Comparison of ENCODE assay signal across 2 cellular contexts in the genomic region with DNA sequence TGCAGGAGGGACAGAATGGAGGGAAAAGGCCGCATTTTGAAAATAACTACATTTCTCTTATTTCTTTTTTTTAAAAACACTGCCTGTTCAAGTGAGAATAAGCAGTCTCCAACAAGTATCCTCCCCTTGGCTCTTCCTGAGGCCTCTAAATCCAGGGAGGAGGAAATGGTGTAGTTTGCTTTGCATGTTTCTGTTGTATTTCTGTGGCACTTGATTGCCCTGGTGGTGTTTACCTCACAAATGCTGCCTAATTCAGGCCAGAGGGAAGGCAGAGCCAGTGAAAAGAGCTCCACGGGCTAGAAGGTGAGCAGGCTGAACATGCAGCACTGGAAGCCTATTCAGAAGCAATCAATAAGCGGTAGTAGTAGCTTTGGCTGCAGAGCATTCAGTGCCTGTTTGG.
TF ChIP-seq lines count a peak whose summit lies in the region.

No MANE protein-coding gene starts in this region.

TF ChIP-seq in GM23338, 12 proteins besides CTCF, POLR2A, EP300 and RAD21:
- TF ChIP-seq ETS1 (IDR thresholded peaks at IDR 0.05) (no peak), POLR2AphosphoS5 (IDR thresholded peaks at IDR 0.05; ENCODE audit: low read depth) (no peak), EZH2phosphoT487 (IDR thresholded peaks at IDR 0.05; ENCODE audit: unreplicated experiment) (no peak), ZNF331 (CRISPR knock-in tag; IDR thresholded peaks at IDR 0.05; ENCODE audit: low read depth) (no peak), NANOG (IDR thresholded peaks at IDR 0.05; ENCODE audit: borderline replicate concordance) (no peak), EZH2 (IDR thresholded peaks at IDR 0.05; ENCODE audit: low read depth, unreplicated experiment) (no peak), ZNF462 (CRISPR knock-in tag; IDR thresholded peaks at IDR 0.05) (no peak), JUNB (IDR thresholded peaks at IDR 0.05; ENCODE audit: unreplicated experiment) (no peak)

TF ChIP-seq in H1, 55 proteins besides CTCF, POLR2A, EP300 and RAD21:
- TF ChIP-seq KDM1A (IDR thresholded peaks at IDR 0.05; ENCODE audit: borderline replicate concordance, low read length) = no peak
- TF ChIP-seq RFX5 (IDR thresholded peaks at IDR 0.05; ENCODE audit: borderline replicate concordance, low read depth, low read length) = no peak
- TF ChIP-seq, protein P1, sequence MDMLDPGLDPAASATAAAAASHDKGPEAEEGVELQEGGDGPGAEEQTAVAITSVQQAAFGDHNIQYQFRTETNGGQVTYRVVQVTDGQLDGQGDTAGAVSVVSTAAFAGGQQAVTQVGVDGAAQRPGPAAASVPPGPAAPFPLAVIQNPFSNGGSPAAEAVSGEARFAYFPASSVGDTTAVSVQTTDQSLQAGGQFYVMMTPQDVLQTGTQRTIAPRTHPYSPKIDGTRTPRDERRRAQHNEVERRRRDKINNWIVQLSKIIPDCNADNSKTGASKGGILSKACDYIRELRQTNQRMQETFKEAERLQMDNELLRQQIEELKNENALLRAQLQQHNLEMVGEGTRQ (IDR thresholded peaks at IDR 0.05; ENCODE audit: low read length) = no peak
- TF ChIP-seq SRF (IDR thresholded peaks at IDR 0.05; ENCODE audit: low read depth, low read length) = no peak
- TF ChIP-seq ZNF274 (IDR thresholded peaks at IDR 0.05; ENCODE audit: borderline replicate concordance, extremely low read depth, low read length) = no peak
- TF ChIP-seq KDM5A (IDR thresholded peaks at IDR 0.05; ENCODE audit: low read length) = no peak
- TF ChIP-seq CEBPB (IDR thresholded peaks at IDR 0.05; ENCODE audit: low read depth, low read length) = no peak
- TF ChIP-seq KDM4A (IDR thresholded peaks at IDR 0.05; ENCODE audit: low read depth, low read length, severe bottlenecking) = no peak
- no peak for TF ChIP-seq HDAC6 (IDR thresholded peaks at IDR 0.05; ENCODE audit: low read depth, low read length)
- TF ChIP-seq JUND (IDR thresholded peaks at IDR 0.05; ENCODE audit: low read length) = no peak
- TF ChIP-seq YY1 (IDR thresholded peaks at IDR 0.05; ENCODE audit: low read depth, low read length) = no peak
- no peak for TF ChIP-seq SUZ12 (IDR thresholded peaks at IDR 0.05; ENCODE audit: low read length)
- TF ChIP-seq NANOG (IDR thresholded peaks at IDR 0.05; ENCODE audit: insufficient read depth, low read depth, low read length, poor library complexity, severe bottlenecking) = no peak
- TF ChIP-seq RBBP5 (IDR thresholded peaks at IDR 0.05; ENCODE audit: borderline replicate concordance, low read depth, low read length) = no peak
- no peak for TF ChIP-seq CBX8 (IDR thresholded peaks at IDR 0.05; ENCODE audit: borderline replicate concordance, low read depth, low read length)
- TF ChIP-seq SIN3A (conservative IDR thresholded peaks at IDR 0.05 in 1 of 2, IDR thresholded peaks at IDR 0.05 in 1 of 2; ENCODE audit: low read depth in 1 of 2, low read length in 2 of 2) = no peak
